In the genomic region with DNA sequence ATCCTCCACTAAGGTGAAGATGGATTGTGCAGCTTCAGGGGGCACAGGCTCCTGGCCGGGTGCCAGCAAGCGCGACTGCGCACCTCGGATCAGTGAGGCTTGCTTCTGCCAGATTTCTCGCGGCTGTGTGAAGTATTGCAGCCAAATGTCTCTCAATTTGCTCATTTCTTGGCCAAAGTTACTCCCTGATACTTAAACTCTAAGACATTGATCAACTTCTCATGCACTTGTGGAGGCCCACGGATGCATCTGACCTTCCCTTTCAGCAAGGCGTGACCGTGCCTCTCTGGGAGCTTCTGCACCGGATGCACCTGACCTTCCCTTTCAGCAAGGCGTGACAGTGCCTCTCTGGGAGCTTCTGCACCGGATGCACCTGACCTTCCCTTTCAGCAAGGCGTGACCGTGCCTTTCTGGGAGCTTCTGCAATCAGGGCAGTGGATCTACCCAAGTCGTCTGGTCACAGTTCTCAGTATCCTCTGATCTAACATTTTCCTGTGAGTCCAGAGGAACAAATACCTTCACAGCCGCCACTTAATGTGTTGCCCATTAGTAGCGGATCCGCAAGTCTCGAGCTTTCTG, we compare ENCODE assay signal across 10 cellular contexts.
DNase-seq lines count a peak whose midpoint lies in the region; ATAC-seq and TF ChIP-seq lines count a peak whose summit lies in the region.
"Had no signal": no experiment of that assay in that cellular context is flagged by ENCODE, and none has a peak within 500 bp of the region (broad histone marks: within the 10 kb centered on the region; RNA-seq: fewer than 3 reads in every experiment).

No MANE protein-coding gene starts in this region.

- TF ChIP-seq CTCF in activated CD8-positive, alpha-beta T cell treated with anti-CD3 and anti-CD28 coated beads for 36 hours (IDR thresholded peaks at IDR 0.05), result no peak

- no peaks in the 10 kb centered on the region for H3K36me3 Mint-ChIP-seq in activated CD8-positive, alpha-beta T cell treated with anti-CD3 and anti-CD28 coated beads for 36 hours (ENCODE audit: low read depth)
- no peaks in the 10 kb centered on the region for H3K36me3 Mint-ChIP-seq in activated CD8-positive, alpha-beta T cell treated with anti-CD3 and anti-CD28 coated beads, Interleukin-2, amount 10 ng/mL, durations not matched to agents 7 days and 5 days (ENCODE audit: low read depth)
- no peaks in the 10 kb centered on the region for H3K36me3 Mint-ChIP-seq in stimulated activated naive B cell treated with anti-CD40 and anti-IgM and Interleukin-4, amounts not matched to agents 10 μg/mL and 1 μg/mL and 100 μg/mL, for 72 hours

- peaks cover 2% of the 10 kb centered on the region for H3K27me3 Mint-ChIP-seq in activated CD8-positive, alpha-beta T cell treated with anti-CD3 and anti-CD28 coated beads for 36 hours
- H3K27me3 Mint-ChIP-seq in activated CD8-positive, alpha-beta T cell treated with anti-CD3 and anti-CD28 coated beads, Interleukin-2, amount 10 ng/mL, durations not matched to agents 7 days and 5 days (ENCODE audit: low read depth), result no peaks in the 10 kb centered on the region
- peaks cover 0 to 6% of the 10 kb centered on the region in 2 donors for H3K27me3 Mint-ChIP-seq in stimulated activated naive B cell treated with anti-CD40 and anti-IgM and Interleukin-4, amounts not matched to agents 10 μg/mL and 1 μg/mL and 100 μg/mL, for 72 hours

- intact Hi-C loops in activated CD8-positive, alpha-beta T cell treated with anti-CD3 and anti-CD28 coated beads for 36 hours (cut with micrococcal nuclease), result no loop called here

- H3K27ac Mint-ChIP-seq in activated CD8-positive, alpha-beta T cell treated with anti-CD3 and anti-CD28 coated beads for 36 hours, result no peak overlapping the region
- H3K27ac Mint-ChIP-seq in activated CD8-positive, alpha-beta T cell treated with anti-CD3 and anti-CD28 coated beads, Interleukin-2, amount 10 ng/mL, durations not matched to agents 7 days and 5 days, result no peak overlapping the region
- H3K27ac Mint-ChIP-seq in stimulated activated naive B cell treated with anti-CD40 and anti-IgM and Interleukin-4, amounts not matched to agents 10 μg/mL and 1 μg/mL and 100 μg/mL, for 72 hours, result peak overlapping the region; percentile 77

- H3K4me1 Mint-ChIP-seq in activated CD8-positive, alpha-beta T cell treated with anti-CD3 and anti-CD28 coated beads for 36 hours (ENCODE audit: low read depth), result no peaks in the 10 kb centered on the region
- no peaks in the 10 kb centered on the region for H3K4me1 Mint-ChIP-seq in activated CD8-positive, alpha-beta T cell treated with anti-CD3 and anti-CD28 coated beads, Interleukin-2, amount 10 ng/mL, durations not matched to agents 7 days and 5 days (ENCODE audit: low read depth)
- H3K4me1 Mint-ChIP-seq in stimulated activated naive B cell treated with anti-CD40 and anti-IgM and Interleukin-4, amounts not matched to agents 10 μg/mL and 1 μg/mL and 100 μg/mL, for 72 hours, result peaks cover 43 to 55% of the 10 kb centered on the region in 2 donors

- CTCF ChIA-PET in activated CD8-positive, alpha-beta T cell treated with anti-CD3 and anti-CD28 coated beads for 36 hours (lab: Charles Lee), result no interaction called here
- CTCF ChIA-PET in activated CD8-positive, alpha-beta T cell treated with anti-CD3 and anti-CD28 coated beads, Interleukin-2, amount 10 ng/mL, durations not matched to agents 7 days and 5 days (lab: Charles Lee), result no interaction called here

- POLR2A ChIA-PET in activated CD8-positive, alpha-beta T cell treated with anti-CD3 and anti-CD28 coated beads for 36 hours (lab: Charles Lee), result interaction anchor here (0.7 kb wide), 1 partner anchor 34 kb away, joined by 3 read pairs; no protein-coding TSS in a partner anchor
- POLR2A ChIA-PET in activated CD8-positive, alpha-beta T cell treated with anti-CD3 and anti-CD28 coated beads, Interleukin-2, amount 10 ng/mL, durations not matched to agents 7 days and 5 days (lab: Charles Lee), result no interaction called here

- peak; percentile 39 for ATAC-seq in activated CD8-positive, alpha-beta T cell treated with anti-CD3 and anti-CD28 coated beads for 36 hours
- ATAC-seq in activated CD8-positive, alpha-beta T cell treated with anti-CD3 and anti-CD28 coated beads, Interleukin-2, amount 10 ng/mL, durations not matched to agents 7 days and 5 days, result no peak
- ATAC-seq in HG02588 (IDR thresholded peaks at IDR 0.05; ENCODE audit: unreplicated experiment), result peak; percentile 99
- peak; percentile 98 for ATAC-seq in HG03571 (IDR thresholded peaks at IDR 0.05; ENCODE audit: unreplicated experiment)
- ATAC-seq in stimulated activated naive B cell treated with anti-CD40 and anti-IgM and Interleukin-4, amounts not matched to agents 10 μg/mL and 1 μg/mL and 100 μg/mL, for 72 hours (replicated peaks), result peak; percentile 91 to 94
- ATAC-seq: HCT116 had no signal

- peak; percentile 3 for DNase-seq in activated CD8-positive, alpha-beta T cell treated with anti-CD3 and anti-CD28 coated beads for 36 hours
- DNase-seq in activated CD8-positive, alpha-beta T cell treated with anti-CD3 and anti-CD28 coated beads, Interleukin-2, amount 10 ng/mL, durations not matched to agents 7 days and 5 days, result no peak
- DNase-seq in stimulated activated naive B cell treated with anti-CD40 and anti-IgM and Interleukin-4, amounts not matched to agents 10 μg/mL and 1 μg/mL and 100 μg/mL, for 72 hours, result peak; percentile 68
- DNase-seq in NCI-H187 treated with DMSO at 0.1 percent for 48 hours (lab: John Stamatoyannopoulos, UW) (no peak), hypothalamus (lab: John Stamatoyannopoulos, UW) (no peak), NCI-H1092 (lab: John Stamatoyannopoulos, UW) (no peak)
- DNase-seq: NCI-H526 had no signal

- no peak overlapping the region for H3K4me3 Mint-ChIP-seq in activated CD8-positive, alpha-beta T cell treated with anti-CD3 and anti-CD28 coated beads for 36 hours
- H3K4me3 Mint-ChIP-seq in activated CD8-positive, alpha-beta T cell treated with anti-CD3 and anti-CD28 coated beads, Interleukin-2, amount 10 ng/mL, durations not matched to agents 7 days and 5 days, result no peak overlapping the region
- H3K4me3 Mint-ChIP-seq in stimulated activated naive B cell treated with anti-CD40 and anti-IgM and Interleukin-4, amounts not matched to agents 10 μg/mL and 1 μg/mL and 100 μg/mL, for 72 hours, result peak overlapping the region; percentile 42 to 49

- H3K9me3 Mint-ChIP-seq in activated CD8-positive, alpha-beta T cell treated with anti-CD3 and anti-CD28 coated beads for 36 hours, result no peaks in the 10 kb centered on the region
- no peaks in the 10 kb centered on the region for H3K9me3 Mint-ChIP-seq in activated CD8-positive, alpha-beta T cell treated with anti-CD3 and anti-CD28 coated beads, Interleukin-2, amount 10 ng/mL, durations not matched to agents 7 days and 5 days (ENCODE audit: insufficient read depth)
- no peaks in the 10 kb centered on the region for H3K9me3 Mint-ChIP-seq in stimulated activated naive B cell treated with anti-CD40 and anti-IgM and Interleukin-4, amounts not matched to agents 10 μg/mL and 1 μg/mL and 100 μg/mL, for 72 hours

Comparison
In these comparisons a context has a peak if more than half of its experiments do, and no peak if none do; other contexts are left out.
1. DNase-seq: peak in activated CD8-positive, alpha-beta T cell treated with anti-CD3 and anti-CD28 coated beads for 36 hours (single experiment) and stimulated activated naive B cell treated with anti-CD40 and anti-IgM and Interleukin-4, amounts not matched to agents 10 μg/mL and 1 μg/mL and 100 μg/mL, for 72 hours (single experiment); none in activated CD8-positive, alpha-beta T cell treated with anti-CD3 and anti-CD28 coated beads, Interleukin-2, amount 10 ng/mL, durations not matched to agents 7 days and 5 days (single experiment), NCI-H187 treated with DMSO at 0.1 percent for 48 hours (single experiment), hypothalamus (0 of 51) and NCI-H1092 (single experiment).
2. H3K4me3 Mint-ChIP-seq: peak in stimulated activated naive B cell treated with anti-CD40 and anti-IgM and Interleukin-4, amounts not matched to agents 10 μg/mL and 1 μg/mL and 100 μg/mL, for 72 hours (2 of 2); none in activated CD8-positive, alpha-beta T cell treated with anti-CD3 and anti-CD28 coated beads for 36 hours (single experiment) and activated CD8-positive, alpha-beta T cell treated with anti-CD3 and anti-CD28 coated beads, Interleukin-2, amount 10 ng/mL, durations not matched to agents 7 days and 5 days (single experiment).